1 cellular context compared by ENCODE assay signal in the genomic region with DNA sequence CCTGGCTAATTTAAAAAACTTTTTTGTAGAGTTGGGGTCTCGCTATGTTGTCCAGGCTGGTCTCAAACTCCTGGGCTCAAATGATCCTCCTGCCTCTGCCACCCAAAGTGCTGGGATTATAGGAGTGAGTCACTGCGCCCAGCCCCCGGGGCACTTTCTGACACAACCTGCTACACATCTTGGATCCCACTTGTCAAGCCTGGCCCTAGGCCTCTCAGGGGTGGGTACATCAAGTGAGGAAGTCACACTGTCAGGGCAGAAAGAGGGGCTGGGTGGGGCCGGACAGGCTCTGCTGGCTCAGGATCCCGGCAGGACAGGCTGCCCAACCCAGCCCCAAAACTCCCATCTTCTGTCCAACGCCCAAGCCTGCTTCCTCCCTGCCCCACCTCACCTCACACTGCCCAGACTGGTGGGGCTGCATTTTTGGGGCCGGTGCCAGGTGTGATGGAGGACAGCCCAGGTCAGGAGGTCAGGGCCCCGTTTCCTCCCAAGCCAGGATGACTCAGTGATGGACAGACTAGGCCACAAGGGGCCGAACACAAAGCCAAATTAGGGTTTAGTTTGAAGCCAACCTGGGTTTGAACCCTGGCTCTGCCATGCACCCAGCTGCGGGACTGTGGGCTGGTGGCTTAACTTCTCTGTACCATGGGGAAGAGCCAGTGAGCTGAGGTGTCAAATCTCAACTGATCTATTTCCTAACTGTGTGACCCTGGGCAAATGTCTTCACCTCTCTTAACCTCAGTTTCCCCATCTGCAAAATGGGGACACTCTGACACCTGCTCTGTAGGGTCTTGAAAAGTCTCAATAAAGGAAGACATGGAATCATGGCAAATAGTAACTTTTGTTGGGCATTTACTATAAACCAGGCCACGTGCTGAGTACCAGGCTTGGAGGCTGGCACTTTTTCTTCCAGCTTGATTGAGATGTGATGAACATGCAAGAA.
TF ChIP-seq lines count a peak whose summit lies in the region.

No MANE protein-coding gene starts in this region.

TF ChIP-seq in H1, 55 proteins besides CTCF, POLR2A, EP300 and RAD21:
- TF ChIP-seq RFX5 (IDR thresholded peaks at IDR 0.05; ENCODE audit: borderline replicate concordance, low read depth, low read length) (no peak), KDM1A (IDR thresholded peaks at IDR 0.05; ENCODE audit: borderline replicate concordance, low read length) (peak; percentile 71; the same call in 1 of the 2 replicates)
